In genomic region chr9:96619109-96619435, GRCh38 we compare ENCODE assay signal across 10 cellular contexts. TPM values are rescaled to one million over a fixed set of nuclear protein-coding genes. Genes with fewer than 3 reads are reported as not detected.
DNase-seq lines count a peak whose midpoint lies in the region; ATAC-seq lines count a peak whose summit lies in the region.
"Had no signal": no experiment of that assay in that cellular context is flagged by ENCODE, and none has a peak within 500 bp of the region (broad histone marks: within the 10 kb centered on the region; RNA-seq: fewer than 3 reads in every experiment).

No MANE protein-coding gene starts in this region.

- peaks cover 48% of the 10 kb centered on the region for H3K27me3 Mint-ChIP-seq in activated T-cell treated with anti-CD3 and anti-CD28 coated beads, Interleukin-2, amount 50 U/mL, for 72 hours (ENCODE audit: low read depth)

- no peak overlapping the region for H4K8ac ChIP-seq in mesenchymal stem cell (ENCODE audit: low read length)

- H3K27ac ChIP-seq in cingulate gyrus (ENCODE audit: low read depth, low read length) (peak overlapping the region; percentile 88), mesenchymal stem cell (ENCODE audit: low read length, poor library complexity, severe bottlenecking) (no peak overlapping the region), urinary bladder (ENCODE audit: low read depth) (peak overlapping the region; percentile 64)

- peak overlapping the region; percentile 95 for H3K4me2 ChIP-seq in mesenchymal stem cell (ENCODE audit: low read length, poor library complexity, severe bottlenecking)

- H3K9me3 Mint-ChIP-seq in activated T-cell treated with anti-CD3 and anti-CD28 coated beads, Interleukin-2, amount 50 U/mL, for 72 hours, result no peaks in the 10 kb centered on the region
- H3K9me3 Mint-ChIP-seq: T-helper 1 cell treated with Interleukin-12 subunit alpha and Interleukin-12 subunit beta and Interleukin-4 antibody, amounts not matched to agents 30 μg/mL and 1 μg/mL, for 36 hours had no signal

- H3K79me1 ChIP-seq in mesenchymal stem cell (replicated peaks; ENCODE audit: low read length, poor library complexity, severe bottlenecking), result peaks cover 7% of the 10 kb centered on the region

- peak overlapping the region; percentile 79 to 96 for H3K18ac ChIP-seq in mesenchymal stem cell (ENCODE audit: low read depth in 1 of 2, low read length in 2 of 2)

- peak overlapping the region in 1 of 2 experiments; percentile 67 for H3K4ac ChIP-seq in mesenchymal stem cell (ENCODE audit: low read depth in 1 of 2, low read length in 2 of 2)

- H3K4me3 Mint-ChIP-seq in activated T-cell treated with anti-CD3 and anti-CD28 coated beads, Interleukin-2, amount 50 U/mL, for 72 hours, result no peak overlapping the region

- H2AK5ac ChIP-seq in mesenchymal stem cell (ENCODE audit: low read length, severe bottlenecking), result no peak overlapping the region

- peak; percentile 9 to 28 for ATAC-seq in activated T-cell treated with anti-CD3 and anti-CD28 coated beads, Interleukin-2, amount 50 U/mL, for 72 hours (replicated peaks in 1 of 2)
- ATAC-seq in GM21576 (IDR thresholded peaks at IDR 0.05; ENCODE audit: unreplicated experiment), result no peak

- peak overlapping the region in 1 of 2 experiments; percentile 83 for H3K23ac ChIP-seq in mesenchymal stem cell (ENCODE audit: low read length in 2 of 2)

- no peak overlapping the region for H3K27ac Mint-ChIP-seq in activated T-cell treated with anti-CD3 and anti-CD28 coated beads, Interleukin-2, amount 50 U/mL, for 72 hours
- H3K27ac Mint-ChIP-seq: T-helper 1 cell treated with Interleukin-12 subunit alpha and Interleukin-12 subunit beta and Interleukin-4 antibody, amounts not matched to agents 30 μg/mL and 1 μg/mL, for 36 hours had no signal

- H2BK5ac ChIP-seq in mesenchymal stem cell (ENCODE audit: low read depth, low read length, poor library complexity, severe bottlenecking), result peak overlapping the region; percentile 79

- H3K36me3 ChIP-seq in mesenchymal stem cell (ENCODE audit: control insufficient read depth in 1 of 2, insufficient read depth in 2 of 2, low read depth in 1 of 2, low read length in 2 of 2), result no peaks in the 10 kb centered on the region
- no peaks in the 10 kb centered on the region for H3K36me3 ChIP-seq in urinary bladder (ENCODE audit: insufficient read depth)

- peak overlapping the region; percentile 36 to 96 for H3K14ac ChIP-seq in mesenchymal stem cell (ENCODE audit: low read length in 2 of 2)

- peak overlapping the region in 1 of 2 experiments; percentile 63 for H2BK12ac ChIP-seq in mesenchymal stem cell (ENCODE audit: low read length in 2 of 2)

- H3K36me3 Mint-ChIP-seq in activated T-cell treated with anti-CD3 and anti-CD28 coated beads, Interleukin-2, amount 50 U/mL, for 72 hours (ENCODE audit: insufficient read depth in 2 of 2), result peaks cover 0 to 2% of the 10 kb centered on the region in 2 donors
- H3K36me3 Mint-ChIP-seq: CD4-positive, CD25-positive, alpha-beta regulatory T cell had no signal

- DNase-seq in activated T-cell treated with anti-CD3 and anti-CD28 coated beads, Interleukin-2, amount 50 U/mL, for 72 hours, result no peak
- DNase-seq in activated T-cell treated with anti-CD3 and anti-CD28 coated beads for 4 hours, result no peak
- no peak for DNase-seq in mesenchymal stem cell
- DNase-seq in amniotic stem cell (lab: John Stamatoyannopoulos, UW), result no peak
- no peak for DNase-seq in SHP77 (lab: John Stamatoyannopoulos, UW)

- peak overlapping the region; percentile 15 for H4K91ac ChIP-seq in mesenchymal stem cell (ENCODE audit: low read length)

- H3K4me1 ChIP-seq in mesenchymal stem cell (ENCODE audit: control insufficient read depth, insufficient read depth, low read depth, low read length) (peaks cover 9% of the 10 kb centered on the region), urinary bladder (ENCODE audit: insufficient read depth) (no peaks in the 10 kb centered on the region)

- WGBS in mesenchymal stem cell, result 1% methylated on average over 15 of the region's 50 CpGs
- WGBS in urinary bladder, result under 1% methylated on average over 50 of the region's 50 CpGs

- H2AFZ ChIP-seq in mesenchymal stem cell (ENCODE audit: low read depth, low read length), result peak overlapping the region; percentile 95

- H3K9ac ChIP-seq in mesenchymal stem cell (ENCODE audit: low read length), result peak overlapping the region; percentile 89

- H2BK15ac ChIP-seq in mesenchymal stem cell (ENCODE audit: low read depth, poor library complexity, severe bottlenecking), result peak overlapping the region; percentile 80

- no peaks in the 10 kb centered on the region for H3K27me3 ChIP-seq in mesenchymal stem cell (ENCODE audit: control insufficient read depth in 1 of 2, insufficient read depth in 1 of 2, low read length in 2 of 2)

- peaks cover 11% of the 10 kb centered on the region for H3K4me1 Mint-ChIP-seq in activated T-cell treated with anti-CD3 and anti-CD28 coated beads, Interleukin-2, amount 50 U/mL, for 72 hours (ENCODE audit: low read depth)

- H3K4me3 ChIP-seq in mesenchymal stem cell (ENCODE audit: insufficient read depth in 1 of 2, low read depth in 1 of 2, low read length in 2 of 2) (peak overlapping the region; percentile 91 to 92), urinary bladder (ENCODE audit: low read depth, low read length) (peak overlapping the region; percentile 96)

- peak overlapping the region; percentile 94 for H2BK120ac ChIP-seq in mesenchymal stem cell (ENCODE audit: low read depth, low read length)

- no peaks in the 10 kb centered on the region for H3K9me3 ChIP-seq in mesenchymal stem cell (ENCODE audit: control insufficient read depth, low read length)

RNA-seq across cellular contexts. Expression of gene CDC14B, which starts 0.6 kb away (rescaled TPM):
- 10 to 100 TPM; 11.7 to 13.9 TPM for total RNA-seq in activated T-cell treated with anti-CD3 and anti-CD28 coated beads, Interleukin-2, amount 50 U/mL, for 72 hours
- 10.5 TPM for polyA plus RNA-seq in mesenchymal stem cell (2013, experiment 1 of 2)
- 10.5 TPM for polyA plus RNA-seq in mesenchymal stem cell (2013, experiment 2 of 2)
- total RNA-seq in urinary bladder, result 27.8 TPM
- polyA plus RNA-seq in urinary bladder, result 11.7 TPM

RNA-seq across cellular contexts. Expression of gene PRXL2C, which starts 36.0 kb away (rescaled TPM):
- total RNA-seq in activated T-cell treated with anti-CD3 and anti-CD28 coated beads, Interleukin-2, amount 50 U/mL, for 72 hours, result 10 to 100 TPM; 11.6 to 17.1 TPM
- polyA plus RNA-seq in mesenchymal stem cell (2013, experiment 1 of 2), result 16.8 TPM
- 18.3 TPM for polyA plus RNA-seq in mesenchymal stem cell (2013, experiment 2 of 2)
- 19.7 TPM for total RNA-seq in urinary bladder
- polyA plus RNA-seq in urinary bladder, result 11.2 TPM
